1 cellular context compared by ENCODE assay signal in genomic region chr5:122170630-122171029, GRCh38.
TF ChIP-seq lines count a peak whose summit lies in the region.

No MANE protein-coding gene starts in this region.

TF ChIP-seq in H1, 55 proteins besides CTCF, POLR2A, EP300 and RAD21:
- TF ChIP-seq USF2 (IDR thresholded peaks at IDR 0.05; ENCODE audit: low read length) (no peak), NANOG (IDR thresholded peaks at IDR 0.05; ENCODE audit: insufficient read depth, low read depth, low read length, poor library complexity, severe bottlenecking) (peak; percentile 52), TAF1 (IDR thresholded peaks at IDR 0.05; ENCODE audit: low read depth, low read length) (no peak), CHD7 (IDR thresholded peaks at IDR 0.05; ENCODE audit: insufficient replicate concordance, low read length) (peak; percentile 32), RFX5 (IDR thresholded peaks at IDR 0.05; ENCODE audit: borderline replicate concordance, low read depth, low read length) (no peak), HDAC2 (IDR thresholded peaks at IDR 0.05; ENCODE audit: borderline replicate concordance in 1 of 2, low read depth in 2 of 2, low read length in 2 of 2) (0 out of 4 replicates have a peak, but pooled peaks of 1 of the 2 experiments have one; percentile 2), SRF (IDR thresholded peaks at IDR 0.05; ENCODE audit: low read depth, low read length) (no peak), PHF8 (conservative IDR thresholded peaks at IDR 0.05; ENCODE audit: low read depth, low read length) (no peak), TEAD4 (IDR thresholded peaks at IDR 0.05; ENCODE audit: low read depth, low read length) (no peak), NRF1 (IDR thresholded peaks at IDR 0.05; ENCODE audit: low read depth, low read length) (no peak), POLR2AphosphoS5 (IDR thresholded peaks at IDR 0.05; ENCODE audit: low read depth, low read length) (no peak), TCF12 (IDR thresholded peaks at IDR 0.05; ENCODE audit: low read depth, low read length) (no peak), JUND (IDR thresholded peaks at IDR 0.05; ENCODE audit: low read length) (no peak), E2F6 (IDR thresholded peaks at IDR 0.05) (no peak), CEBPB (IDR thresholded peaks at IDR 0.05; ENCODE audit: low read depth, low read length) (no peak)
